In the genomic region with DNA sequence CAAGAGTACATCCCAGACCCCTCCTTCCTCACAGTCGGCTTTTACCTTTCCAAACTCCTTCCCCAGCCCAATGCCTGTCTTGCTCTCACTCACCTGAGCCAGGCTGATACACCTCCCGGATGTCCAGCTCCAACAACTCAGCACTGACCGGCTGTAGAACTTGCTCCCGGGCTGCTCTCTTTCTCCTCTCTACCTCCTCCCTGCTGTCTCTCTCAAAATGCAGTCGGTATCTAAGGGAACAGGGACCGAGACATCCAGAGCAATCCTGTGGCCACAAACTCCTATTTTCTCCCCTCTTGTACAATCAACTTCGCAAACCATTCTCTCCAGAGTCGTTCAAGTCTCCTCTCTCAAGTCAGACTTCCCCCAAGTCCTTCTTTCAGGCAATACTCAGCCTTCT, we compare ENCODE assay signal across 1 cellular context.
TF ChIP-seq lines count a peak whose summit lies in the region.

No MANE protein-coding gene starts in this region.

TF ChIP-seq in endothelial cell of umbilical vein, 7 proteins besides CTCF, POLR2A, EP300 and RAD21:
- no peak for TF ChIP-seq MYC (IDR thresholded peaks at IDR 0.05; ENCODE audit: low read depth, low read length)
- TF ChIP-seq POLR2AphosphoS5 (IDR thresholded peaks at IDR 0.05; ENCODE audit: insufficient read depth, low read depth, low read length) = no peak
- TF ChIP-seq, protein P1, sequence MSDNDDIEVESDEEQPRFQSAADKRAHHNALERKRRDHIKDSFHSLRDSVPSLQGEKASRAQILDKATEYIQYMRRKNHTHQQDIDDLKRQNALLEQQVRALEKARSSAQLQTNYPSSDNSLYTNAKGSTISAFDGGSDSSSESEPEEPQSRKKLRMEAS (IDR thresholded peaks at IDR 0.05; ENCODE audit: insufficient read depth, insufficient read length) = no peak
- no peak for TF ChIP-seq FOS (IDR thresholded peaks at IDR 0.05; ENCODE audit: borderline replicate concordance, insufficient read depth, low read length)
- TF ChIP-seq EZH2 (IDR thresholded peaks at IDR 0.05; ENCODE audit: borderline replicate concordance, low read depth, low read length, severe bottlenecking) = no peak
